Comparison of ENCODE assay signal across 8 cellular contexts in the genomic region with DNA sequence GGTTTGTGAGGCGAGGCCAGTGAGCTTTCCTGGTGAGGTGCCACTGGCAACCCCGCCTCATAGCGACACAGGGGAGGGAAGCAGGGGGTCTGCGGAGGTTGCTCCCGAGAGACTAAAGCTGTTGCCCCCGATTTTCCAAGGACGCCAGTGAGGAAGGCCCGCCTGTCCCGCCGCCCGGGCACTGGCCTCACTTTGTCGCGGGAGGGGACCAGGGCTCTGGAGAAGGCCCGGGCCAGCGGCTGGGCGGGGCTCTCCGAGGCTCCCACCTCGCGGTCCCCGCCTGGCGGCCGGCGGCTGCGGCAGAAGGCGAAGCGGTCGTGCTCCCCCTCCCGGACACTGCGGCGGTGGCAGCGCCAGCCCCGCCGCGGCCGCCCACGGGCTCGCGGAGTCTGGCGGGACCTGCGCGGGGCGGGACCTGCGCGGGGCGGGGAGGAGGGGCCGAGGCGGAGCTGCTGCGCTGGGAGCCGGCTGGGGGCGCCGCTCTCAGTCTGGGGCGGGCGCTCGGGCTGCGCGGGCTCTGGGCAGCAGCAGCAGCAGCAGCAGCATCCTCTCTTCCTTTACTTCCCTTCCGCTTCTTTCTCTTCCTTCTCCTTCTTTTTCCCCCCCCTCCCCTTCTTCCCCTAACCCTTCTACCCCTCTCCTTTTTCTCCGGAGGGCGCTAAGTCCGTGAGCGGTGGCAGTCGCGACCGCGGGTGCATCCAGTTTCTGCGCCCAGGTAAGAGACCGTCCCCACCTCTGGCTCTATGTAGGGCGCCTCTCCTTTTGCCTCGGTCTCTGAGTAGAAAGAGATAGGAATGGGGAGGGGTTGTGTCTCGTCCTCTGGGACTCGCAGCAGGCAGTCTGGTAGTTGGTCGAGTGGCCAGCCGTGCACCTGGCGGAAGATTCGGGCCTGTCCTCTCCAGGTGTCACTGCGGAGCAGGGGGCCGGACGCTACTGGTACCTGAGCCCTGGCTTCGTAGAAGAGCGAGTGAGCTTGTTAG. TPM values are rescaled to one million over a fixed set of nuclear protein-coding genes. Genes with fewer than 3 reads are reported as not detected.
DNase-seq lines count a peak whose midpoint lies in the region; ATAC-seq and TF ChIP-seq lines count a peak whose summit lies in the region.

TSS of gene MAP2 (plus strand) at position 486 of the 980 bp plus-strand sequence. CDS start 229,124 bp downstream, outside the sequence.

- no peaks in the 10 kb centered on the region for H3K27me3 ChIP-seq in BE2C
- H3K27me3 ChIP-seq in dorsolateral prefrontal cortex, result no peaks in the 10 kb centered on the region

- WGBS in lower leg skin, 2 donors, result 1% methylated on average over 57 to 78 of the region's 80 CpGs

- ATAC-seq in GM19351 (IDR thresholded peaks at IDR 0.05; ENCODE audit: unreplicated experiment) (peak; percentile 97), HG03457 (IDR thresholded peaks at IDR 0.05; ENCODE audit: unreplicated experiment) (peak; percentile 98)

- intact Hi-C loops in dorsolateral prefrontal cortex (cut with DNase I), result loop anchor here (5.0 to 10.0 kb wide), 4 partner anchors 87 to 351 kb away; partner anchors contain the start of gene UNC80 (in 1 of the 2)
- intact Hi-C loops in lower leg skin (cut with DNase I; ENCODE audit: low total_unique reads), result loop anchor here (10.0 kb wide), 2 partner anchors 89 to 131 kb away; no protein-coding TSS in a partner anchor

- no peaks in the 10 kb centered on the region for H3K36me3 ChIP-seq in BE2C

- DNase-seq in BE2C, result peak; percentile 94
- peak; percentile 73 for DNase-seq in NCI-H510A (lab: John Stamatoyannopoulos, UW)
- peak; percentile 59 to 65 for DNase-seq in activated CD4-positive, alpha-beta T cell treated with anti-CD3 and anti-CD28 coated beads, Interleukin-2, amount 50 U/mL, for 48 hours
- DNase-seq in dorsolateral prefrontal cortex, result peak; percentile 55 to 93 (median 81)
- peak; percentile 55 to 95 for DNase-seq in lower leg skin (ENCODE audit: low spot score in 2 of 2)
- peak; percentile 40 for DNase-seq in stimulated activated CD4-positive, alpha-beta T cell treated with anti-CD3 and anti-CD28 coated beads, Interleukin-4, amount 100 ng/mL, for 24 hours

- TF ChIP-seq CTCF in BE2C (IDR thresholded peaks at IDR 0.05; ENCODE audit: low read depth, low read length) (peak; percentile 68), dorsolateral prefrontal cortex (IDR thresholded peaks at IDR 0.05 in 54 of 56, conservative IDR thresholded peaks at IDR 0.05 in 2 of 56; ENCODE audit: low read depth in 1 of 56, partially characterized antibody in 56 of 56) (peak in 55 of 56 donors; percentile 32 to 97 (median 80)), lower leg skin (IDR thresholded peaks at IDR 0.05) (no peak)

- peak within 1 kb of the TSS; percentile 90 for H3K4me3 ChIP-seq in BE2C (ENCODE audit: low read depth, low read length)
- peak within 1 kb of the TSS; percentile 47 to 89 (median 77) for H3K4me3 ChIP-seq in dorsolateral prefrontal cortex
- peak within 1 kb of the TSS; percentile 66 for H3K4me3 ChIP-seq in lower leg skin (ENCODE audit: low read depth, poor library complexity, severe bottlenecking)

- peak within 1 kb of the TSS in 58 of 59 donors; percentile 8 to 89 (median 74) for H3K27ac ChIP-seq in dorsolateral prefrontal cortex

- H3K4me1 ChIP-seq in BE2C, result 0 out of 2 replicates have a peak, but pooled peaks cover 2% of the 10 kb centered on the region

- H3K9me3 ChIP-seq in BE2C, result no peaks in the 10 kb centered on the region

- TF ChIP-seq POLR2A in lower leg skin (IDR thresholded peaks at IDR 0.05), result no peak

RNA-seq across cellular contexts. Expression of gene MAP2, which starts in this region (rescaled TPM):
- 104 TPM for polyA plus RNA-seq in BE2C (2012; ENCODE audit: insufficient read depth, insufficient read length, low read depth)
- total RNA-seq in dorsolateral prefrontal cortex (1,000 to 10,000 TPM in 41 of 120 experiments, 100 to 1,000 TPM in 79; 231 to 1,291 (median 925) TPM), lower leg skin (10 to 100 TPM; 35.1 to 47.8 (median 40.9) TPM)

Comparison
In these comparisons a context has a peak if more than half of its experiments do, and no peak if none do; other contexts are left out.
1. Peak in every context shown above with its lines: DNase-seq, ATAC-seq, H3K4me3 ChIP-seq and H3K27ac ChIP-seq.
2. RNA of gene MAP2 (total RNA-seq): 231 to 1,291 TPM in dorsolateral prefrontal cortex; 35.1 to 47.8 TPM in lower leg skin; every median in the first group is over 4 times any median in the second.
3. DNase-seq: peak in every context shown above with its lines; median percentile 94 in BE2C; 81 in dorsolateral prefrontal cortex; 75 in lower leg skin; 73 in NCI-H510A; 62 in activated CD4-positive, alpha-beta T cell treated with anti-CD3 and anti-CD28 coated beads, Interleukin-2, amount 50 U/mL, for 48 hours; 40 in stimulated activated CD4-positive, alpha-beta T cell treated with anti-CD3 and anti-CD28 coated beads, Interleukin-4, amount 100 ng/mL, for 24 hours.
4. CTCF ChIP-seq: peak in BE2C (single experiment) and dorsolateral prefrontal cortex (55 of 56); none in lower leg skin (0 of 3).